ENCODE assay signal across 17 cellular contexts in genomic region chr4:52576326-52576725, GRCh38.
A peak's percentile ranks its signal among the peaks of the same experiment; 100 is the strongest.
DNase-seq lines count a peak whose midpoint lies in the region; ATAC-seq and TF ChIP-seq lines count a peak whose summit lies in the region.
"Had no signal": no experiment of that assay in that cellular context is flagged by ENCODE, and none has a peak within 500 bp of the region (broad histone marks: within the 10 kb centered on the region; RNA-seq: fewer than 3 reads in every experiment).

No MANE protein-coding gene starts in this region.

- in situ Hi-C loops in IMR-90 (cut with MboI; ENCODE audit: low sequenced_read_pairs): no loop called here
- in situ Hi-C loops in GM13976 (cut with MboI; ENCODE audit: low sequenced_read_pairs, unreplicated experiment): no loop called here

- H3K23ac ChIP-seq in IMR-90 (ENCODE audit: low read depth, low read length): no peak overlapping the region

- CTCF ChIA-PET in IMR-90 (lab: Yijun Ruan, JAX): no interaction called here

- no peaks in the 10 kb centered on the region for H3K79me1 ChIP-seq in IMR-90 (ENCODE audit: low read depth in 1 of 2, low read length in 2 of 2)

- H3K27ac Mint-ChIP-seq in activated naive CD8-positive, alpha-beta T cell treated with anti-CD3 and anti-CD28 coated beads, Interleukin-2, amount 50 U/mL, for 24 hours: no peak overlapping the region
- H3K27ac Mint-ChIP-seq in activated naive CD8-positive, alpha-beta T cell treated with anti-CD3 and anti-CD28 coated beads for 36 hours: no peak overlapping the region
- H3K27ac Mint-ChIP-seq in nephron progenitor cell: peak overlapping the region; percentile 13
- H3K27ac Mint-ChIP-seq: CD8-positive, alpha-beta memory T cell had no signal

- 0 out of 2 replicates have a peak overlapping the region, but pooled peaks have one; percentile 7 for H4K91ac ChIP-seq in IMR-90 (ENCODE audit: insufficient read depth, low read depth, low read length)

- H3K27me3 Mint-ChIP-seq in activated naive CD8-positive, alpha-beta T cell treated with anti-CD3 and anti-CD28 coated beads, Interleukin-2, amount 50 U/mL, for 24 hours: peaks cover 2% of the 10 kb centered on the region
- H3K27me3 Mint-ChIP-seq in activated naive CD8-positive, alpha-beta T cell treated with anti-CD3 and anti-CD28 coated beads for 36 hours: peaks cover 7% of the 10 kb centered on the region
- peaks cover 8% of the 10 kb centered on the region for H3K27me3 Mint-ChIP-seq in nephron progenitor cell (ENCODE audit: low read depth, poor library complexity)

- no peaks in the 10 kb centered on the region for H3K27me3 ChIP-seq in IMR-90 (ENCODE audit: control insufficient read depth, insufficient read depth, low read length)
- H3K27me3 ChIP-seq: BLaER1 had no signal

- POLR2A ChIA-PET in IMR-90 (lab: Charles Lee; ENCODE audit: unreplicated experiment): no interaction called here

- no peak for TF ChIP-seq CTCF in IMR-90 (conservative IDR thresholded peaks at IDR 0.05; ENCODE audit: low read depth, low read length)
- TF ChIP-seq CTCF in nephron progenitor cell (IDR thresholded peaks at IDR 0.05): no peak
- TF ChIP-seq CTCF in GM13976 (IDR thresholded peaks at IDR 0.05; ENCODE audit: borderline replicate concordance, control extremely low read depth, extremely low read depth, insufficient read depth, missing control alignments): no peak

- peak overlapping the region; percentile 30 for H3K4ac ChIP-seq in IMR-90 (ENCODE audit: low read depth, low read length)

- no peak for TF ChIP-seq POLR2A in IMR-90 (IDR thresholded peaks at IDR 0.05; ENCODE audit: low read depth, low read length)

- peak overlapping the region; percentile 74 for H3K18ac ChIP-seq in IMR-90 (ENCODE audit: low read depth, low read length)

- H2BK15ac ChIP-seq in IMR-90 (ENCODE audit: low read depth, low read length): peak overlapping the region; percentile 95; the same call in 2 of the 3 replicates

- peak overlapping the region; percentile 87 for H2AK5ac ChIP-seq in IMR-90 (ENCODE audit: low read depth, low read length)

- H4K20me1 ChIP-seq in IMR-90 (ENCODE audit: insufficient read depth, low read length): no peaks in the 10 kb centered on the region
- H4K20me1 ChIP-seq: BLaER1 had no signal

- dilution Hi-C loops in IMR-90 (cut with HindIII; ENCODE audit: low sequenced_read_pairs, unreplicated experiment): no loop called here

- H3K4me2 ChIP-seq in IMR-90 (ENCODE audit: low read depth, low read length): no peak overlapping the region
- H3K4me2 ChIP-seq: BLaER1 had no signal

- no peak overlapping the region for H2AFZ ChIP-seq in IMR-90 (replicated peaks; ENCODE audit: low read length, poor library complexity)
- H2AFZ ChIP-seq: GM23248 had no signal

- peak overlapping the region in 1 of 2 experiments; percentile 43; a peak in 1 of 4 replicates for H4K8ac ChIP-seq in IMR-90 (ENCODE audit: low read depth in 2 of 2, low read length in 2 of 2)

- peak overlapping the region; percentile 35; the same call in 1 of the 2 replicates for H3K14ac ChIP-seq in IMR-90 (replicated peaks; ENCODE audit: low read depth, low read length)

- no peaks in the 10 kb centered on the region for H3K9me3 Mint-ChIP-seq in activated naive CD8-positive, alpha-beta T cell treated with anti-CD3 and anti-CD28 coated beads, Interleukin-2, amount 50 U/mL, for 24 hours
- no peaks in the 10 kb centered on the region for H3K9me3 Mint-ChIP-seq in activated naive CD8-positive, alpha-beta T cell treated with anti-CD3 and anti-CD28 coated beads for 36 hours
- no peaks in the 10 kb centered on the region for H3K9me3 Mint-ChIP-seq in nephron progenitor cell
- H3K9me3 Mint-ChIP-seq: CD8-positive, alpha-beta memory T cell had no signal

- peak overlapping the region; percentile 60 for H2BK120ac ChIP-seq in IMR-90 (ENCODE audit: low read depth, low read length)

- no peak overlapping the region for H2AK9ac ChIP-seq in IMR-90 (replicated peaks; ENCODE audit: low read depth, low read length, poor library complexity)

- peaks cover 12% of the 10 kb centered on the region for H3K9me3 ChIP-seq in IMR-90 (ENCODE audit: control insufficient read depth, insufficient read depth, low read length)
- H3K9me3 ChIP-seq: BLaER1, Caco-2 had no signal

- H3K56ac ChIP-seq in IMR-90 (ENCODE audit: extremely low read depth, insufficient read depth, low read length): no peak overlapping the region

- intact Hi-C loops in IMR-90 (cut with micrococcal nuclease): no loop called here

- peaks cover 2% of the 10 kb centered on the region; the same call in 1 of the 2 replicates for H3K9me1 ChIP-seq in IMR-90 (ENCODE audit: insufficient read depth, low read length)

- 0 out of 2 replicates have a peak overlapping the region, but pooled peaks have one; percentile 38 for H3K27ac ChIP-seq in IMR-90 (ENCODE audit: insufficient read depth, low read length)
- H3K27ac ChIP-seq: BLaER1, GM23248 had no signal

- H4K5ac ChIP-seq in IMR-90 (ENCODE audit: low read depth, low read length): peak overlapping the region; percentile 69; the same call in 1 of the 2 replicates

- TF ChIP-seq RAD21 in IMR-90 (IDR thresholded peaks at IDR 0.05; ENCODE audit: low read length): no peak

- H3K36me3 ChIP-seq in IMR-90 (ENCODE audit: control insufficient read depth, insufficient read depth, low read length): no peaks in the 10 kb centered on the region
- H3K36me3 ChIP-seq: BLaER1 had no signal

- peak overlapping the region; percentile 61 for H2BK20ac ChIP-seq in IMR-90 (ENCODE audit: low read depth, low read length)

- H3K4me3 ChIP-seq in IMR-90 (ENCODE audit: insufficient read depth, low read depth, low read length): no peak overlapping the region
- H3K4me3 ChIP-seq: BLaER1, GM23248 had no signal

- ATAC-seq in activated naive CD8-positive, alpha-beta T cell treated with anti-CD3 and anti-CD28 coated beads, Interleukin-2, amount 50 U/mL, for 24 hours: peak; percentile 15
- ATAC-seq in IMR-90 (ENCODE audit: low read depth): no peak
- ATAC-seq: HCT116 had no signal

- no peaks in the 10 kb centered on the region for H3K36me3 Mint-ChIP-seq in activated naive CD8-positive, alpha-beta T cell treated with anti-CD3 and anti-CD28 coated beads, Interleukin-2, amount 50 U/mL, for 24 hours (ENCODE audit: low read depth)
- H3K36me3 Mint-ChIP-seq in activated naive CD8-positive, alpha-beta T cell treated with anti-CD3 and anti-CD28 coated beads for 36 hours: no peaks in the 10 kb centered on the region
- H3K36me3 Mint-ChIP-seq in nephron progenitor cell (ENCODE audit: low read depth): peaks cover 9% of the 10 kb centered on the region

- DNase-seq in activated CD4-positive, alpha-beta T cell treated with anti-CD3 and anti-CD28 coated beads for 48 hours: peak; percentile 19
- no peak for DNase-seq in activated CD4-positive, alpha-beta T cell treated with anti-CD3 and anti-CD28 coated beads for 1 hour
- no peak for DNase-seq in activated naive CD8-positive, alpha-beta T cell treated with anti-CD3 and anti-CD28 coated beads, Interleukin-2, amount 50 U/mL, for 24 hours
- DNase-seq in activated naive CD8-positive, alpha-beta T cell treated with anti-CD3 and anti-CD28 coated beads for 36 hours: no peak
- DNase-seq in IMR-90 (no peak), nephron progenitor cell (no peak), GM13976 (ENCODE audit: low spot score) (no peak)
- no peak for DNase-seq in activated effector memory CD4-positive, alpha-beta T cell treated with Interleukin-2 at 50 U/mL for 16 hours
- DNase-seq: 8988T; AML-193; Caco-2; CD8-positive, alpha-beta memory T cell; DND-41; GDM1 had no signal

- no peaks in the 10 kb centered on the region for H3K4me1 Mint-ChIP-seq in activated naive CD8-positive, alpha-beta T cell treated with anti-CD3 and anti-CD28 coated beads, Interleukin-2, amount 50 U/mL, for 24 hours
- no peaks in the 10 kb centered on the region for H3K4me1 Mint-ChIP-seq in activated naive CD8-positive, alpha-beta T cell treated with anti-CD3 and anti-CD28 coated beads for 36 hours
- no peaks in the 10 kb centered on the region for H3K4me1 Mint-ChIP-seq in nephron progenitor cell
- H3K4me1 Mint-ChIP-seq: CD8-positive, alpha-beta memory T cell had no signal

- H3K4me1 ChIP-seq in IMR-90 (ENCODE audit: control insufficient read depth, insufficient read depth, low read length): peaks cover 12% of the 10 kb centered on the region
- H3K4me1 ChIP-seq: BLaER1, Caco-2 had no signal

- no peak overlapping the region for H3K4me3 Mint-ChIP-seq in activated naive CD8-positive, alpha-beta T cell treated with anti-CD3 and anti-CD28 coated beads, Interleukin-2, amount 50 U/mL, for 24 hours
- H3K4me3 Mint-ChIP-seq in activated naive CD8-positive, alpha-beta T cell treated with anti-CD3 and anti-CD28 coated beads for 36 hours: no peak overlapping the region
- no peak overlapping the region for H3K4me3 Mint-ChIP-seq in nephron progenitor cell
- H3K4me3 Mint-ChIP-seq: CD8-positive, alpha-beta memory T cell had no signal

- H2BK5ac ChIP-seq in IMR-90 (ENCODE audit: low read depth, low read length, poor library complexity, severe bottlenecking): no peak overlapping the region

- BruUV-seq in IMR-90 (replicated peaks; lab: Mats Ljungman, UMichigan): no TSS peak

- H3K9ac ChIP-seq in IMR-90 (ENCODE audit: low read depth, low read length): no peak overlapping the region
- H3K9ac ChIP-seq: BLaER1, GM23248 had no signal

- no CpG with 5 or more reads among the region's 7 CpGs for WGBS in IMR-90 (ENCODE audit: extremely low coverage in 2 of 2, insufficient read length in 1 of 2), 2 experiments

TF ChIP-seq in IMR-90, 13 proteins besides CTCF, POLR2A, EP300 and RAD21 (continues in another document):
- TF ChIP-seq SMC3 (IDR thresholded peaks at IDR 0.05; ENCODE audit: low read depth, low read length) (no peak), MAFK (IDR thresholded peaks at IDR 0.05; ENCODE audit: low read depth, low read length) (no peak), USF2 (IDR thresholded peaks at IDR 0.05; ENCODE audit: low read depth, low read length) (no peak), BHLHE40 (IDR thresholded peaks at IDR 0.05; ENCODE audit: low read depth, low read length) (no peak), RFX5 (IDR thresholded peaks at IDR 0.05; ENCODE audit: low read depth, low read length) (no peak), FOS (IDR thresholded peaks at IDR 0.05; ENCODE audit: low read depth, low read length) (no peak), MXI1 (IDR thresholded peaks at IDR 0.05; ENCODE audit: borderline replicate concordance, low read depth, low read length) (no peak), RCOR1 (IDR thresholded peaks at IDR 0.05; ENCODE audit: insufficient replicate concordance, low read length) (no peak), CHD1 (IDR thresholded peaks at IDR 0.05; ENCODE audit: low read depth, low read length) (no peak), MAZ (IDR thresholded peaks at IDR 0.05; ENCODE audit: borderline replicate concordance, low read depth, low read length) (no peak)
